In genomic region chr22:46081831-46082210, GRCh38 we compare ENCODE assay signal across 9 cellular contexts.
DNase-seq lines count a peak whose midpoint lies in the region; ATAC-seq and TF ChIP-seq lines count a peak whose summit lies in the region.
"Had no signal": no experiment of that assay in that cellular context is flagged by ENCODE, and none has a peak within 500 bp of the region (broad histone marks: within the 10 kb centered on the region; RNA-seq: fewer than 3 reads in every experiment).

No MANE protein-coding gene starts in this region.

- TF ChIP-seq CTCF in AG10803 (conservative IDR thresholded peaks at IDR 0.05; ENCODE audit: low read length) (no peak), gastroesophageal sphincter (IDR thresholded peaks at IDR 0.05) (no peak), prostate gland (IDR thresholded peaks at IDR 0.05) (no peak)

- TF ChIP-seq POLR2A in gastroesophageal sphincter (IDR thresholded peaks at IDR 0.05) (no peak), prostate gland (IDR thresholded peaks at IDR 0.05) (no peak)

- H3K4me3 ChIP-seq in AG10803 (ENCODE audit: low read length): peak overlapping the region; percentile 98
- peak overlapping the region; percentile 35 to 91 for H3K4me3 ChIP-seq in gastroesophageal sphincter
- peak overlapping the region; percentile 30 to 93 for H3K4me3 ChIP-seq in prostate gland

- H3K27ac ChIP-seq in gastroesophageal sphincter (peak overlapping the region; percentile 91 to 99 (median 98)), prostate gland (peak overlapping the region; percentile 96 to 99)

- no peak for TF ChIP-seq EP300 in gastroesophageal sphincter (IDR thresholded peaks at IDR 0.05)

- peak overlapping the region; percentile 54 for H3K27ac Mint-ChIP-seq in T-helper 17 cell
- H3K27ac Mint-ChIP-seq: activated CD4-positive, alpha-beta T cell treated with anti-CD3 and anti-CD28 coated beads, Interleukin-2, amount 10 ng/mL, durations not matched to agents 7 days and 5 days had no signal

- no peak for ATAC-seq in T-helper 17 cell
- no peak for ATAC-seq in gastroesophageal sphincter

- peaks cover 0 to 14% of the 10 kb centered on the region in 2 donors for H3K36me3 ChIP-seq in gastroesophageal sphincter
- H3K36me3 ChIP-seq in prostate gland: no peaks in the 10 kb centered on the region

- 31% methylated on average over 14 of the region's 18 CpGs; no CpG with 5 or more reads in 1 of the 2 donors for WGBS in gastroesophageal sphincter (ENCODE audit: low coverage in 1 of 2), 2 donors
- 6% methylated on average over 18 of the region's 18 CpGs for WGBS in prostate gland

- DNase-seq in AG10803 (ENCODE audit: low read depth) (no peak), T-helper 17 cell (no peak), prostate gland (ENCODE audit: low spot score) (no peak), germinal center (ENCODE audit: low spot score) (no peak), iPS-NIHi11 (ENCODE audit: low spot score) (no peak), NCI-H1436 treated with DMSO at 0.1 percent for 48 hours (lab: John Stamatoyannopoulos, UW) (no peak)
- DNase-seq in stimulated activated CD4-positive, alpha-beta T cell treated with anti-CD3 and anti-CD28 coated beads, Interleukin-12 subunit alpha, Interleukin-12 subunit beta, amount 100 ng/mL, for 4 hours: no peak
- DNase-seq: activated CD4-positive, alpha-beta T cell treated with anti-CD3 and anti-CD28 coated beads, Interleukin-2, amount 10 ng/mL, durations not matched to agents 7 days and 5 days had no signal

- no peaks in the 10 kb centered on the region for H3K27me3 ChIP-seq in gastroesophageal sphincter
- H3K27me3 ChIP-seq in prostate gland (replicated peaks; ENCODE audit: insufficient read depth): no peaks in the 10 kb centered on the region

- no peak overlapping the region for H3K4me3 Mint-ChIP-seq in T-helper 17 cell
- H3K4me3 Mint-ChIP-seq: activated CD4-positive, alpha-beta T cell treated with anti-CD3 and anti-CD28 coated beads, Interleukin-2, amount 10 ng/mL, durations not matched to agents 7 days and 5 days had no signal

- H3K36me3 Mint-ChIP-seq in T-helper 17 cell (ENCODE audit: low read depth): no peaks in the 10 kb centered on the region

- H3K4me1 Mint-ChIP-seq in T-helper 17 cell: peaks cover 21% of the 10 kb centered on the region

- H3K9me3 ChIP-seq in T-helper 17 cell (ENCODE audit: control insufficient read depth, low read length, poor library complexity, severe bottlenecking) (no peaks in the 10 kb centered on the region), gastroesophageal sphincter (no peaks in the 10 kb centered on the region), prostate gland (no peaks in the 10 kb centered on the region)

- H3K27me3 Mint-ChIP-seq in T-helper 17 cell: no peaks in the 10 kb centered on the region
- H3K27me3 Mint-ChIP-seq: activated CD4-positive, alpha-beta T cell treated with anti-CD3 and anti-CD28 coated beads, Interleukin-2, amount 10 ng/mL, durations not matched to agents 7 days and 5 days had no signal

- H3K4me1 ChIP-seq in gastroesophageal sphincter: peaks cover under 1 to 100% (median 74%) of the 10 kb centered on the region in 3 donors
- H3K4me1 ChIP-seq in prostate gland (replicated peaks): peaks cover 50% of the 10 kb centered on the region

- intact Hi-C loops in prostate gland (cut with DNase I): no loop called here
